ENCODE assay signal across 8 cellular contexts in the genomic region with DNA sequence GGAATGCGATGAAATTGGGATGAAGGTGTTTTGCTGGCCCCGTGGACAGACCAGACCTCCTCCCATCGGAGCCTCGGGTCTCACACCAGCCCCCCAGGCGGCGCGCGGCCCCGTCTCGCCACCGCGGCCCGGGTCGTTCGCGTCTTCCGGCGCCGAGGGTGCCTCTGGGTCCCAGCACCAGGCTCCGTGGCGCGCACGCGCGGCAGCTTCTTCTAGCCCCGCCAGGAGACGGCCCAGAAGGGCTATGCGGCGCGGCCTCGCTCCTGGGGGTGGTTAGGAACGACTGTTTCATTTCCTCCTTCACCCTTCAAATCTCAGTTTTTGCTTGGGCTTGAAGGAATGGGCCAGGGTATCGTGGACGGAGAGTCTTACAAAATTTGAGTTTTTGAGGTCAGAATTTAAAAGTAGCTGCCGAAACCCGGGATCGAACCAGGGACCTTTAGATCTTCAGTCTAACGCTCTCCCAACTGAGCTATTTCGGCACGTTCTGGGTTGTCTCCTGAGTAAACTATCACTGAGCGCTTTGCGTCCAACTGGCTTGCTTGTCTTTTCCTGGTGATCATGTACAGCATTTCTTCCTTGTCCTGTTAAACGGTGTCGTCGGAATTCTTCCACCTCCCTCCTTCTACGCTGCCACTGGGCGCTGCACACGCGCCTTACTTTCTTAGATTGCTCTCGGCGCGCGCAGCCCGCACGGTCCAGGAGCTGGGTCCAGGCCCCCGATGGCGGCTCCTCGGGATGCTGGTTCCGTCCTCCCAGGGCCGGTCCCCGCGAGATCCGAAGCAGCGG. TPM values are rescaled to one million over a fixed set of nuclear protein-coding genes. Genes with fewer than 3 reads are reported as not detected.
A peak's percentile ranks its signal among the peaks of the same experiment; 100 is the strongest.
DNase-seq lines count a peak whose midpoint lies in the region; ATAC-seq, FAIRE-seq and TF ChIP-seq lines count a peak whose summit lies in the region.

No MANE protein-coding gene starts in this region.

- no peaks in the 10 kb centered on the region for H3K79me2 ChIP-seq in HepG2 (ENCODE audit: insufficient read depth, low read length)

- peak overlapping the region; percentile 79 for H2AFZ ChIP-seq in HepG2 (ENCODE audit: low read length)

- peak; percentile 84 for FAIRE-seq in HepG2 (lab: Jason Lieb, UNC)

- H3K36me3 ChIP-seq in BLaER1 (no peaks in the 10 kb centered on the region), HepG2 (replicated peaks in 1 of 2; ENCODE audit: control insufficient read depth in 1 of 2, insufficient read depth in 2 of 2, low read length in 2 of 2) (no peaks in the 10 kb centered on the region)

- no peak; the same call in 1 of the 2 replicates for TF ChIP-seq RAD21 in HepG2 (CRISPR knock-in tag; IDR thresholded peaks at IDR 0.05)

- no peaks in the 10 kb centered on the region for H3K27me3 ChIP-seq in BLaER1
- H3K27me3 ChIP-seq in HepG2 (ENCODE audit: control insufficient read depth in 1 of 2, insufficient read depth in 2 of 2, low read length in 2 of 2), result no peaks in the 10 kb centered on the region

- ATAC-seq in GM19324 (IDR thresholded peaks at IDR 0.05; ENCODE audit: low FRiP score, unreplicated experiment) (peak; percentile 96), HG03469 (IDR thresholded peaks at IDR 0.05; ENCODE audit: unreplicated experiment) (peak; percentile 89), HepG2 (peak; percentile 90)

- 0 out of 2 replicates have a peak, but pooled peaks have one; percentile 2 for TF ChIP-seq CTCF in HepG2 (CRISPR knock-in tag; IDR thresholded peaks at IDR 0.05)

- H3K27ac ChIP-seq in BLaER1 (peak overlapping the region; percentile 89), HepG2 (ENCODE audit: extremely low read length, insufficient read depth, low read length) (peak overlapping the region; percentile 74)

- CTCF ChIA-PET in HepG2 (lab: Yijun Ruan, JAX; ENCODE audit: low intra/inter-chr PET ratio, low total read pairs), result no interaction called here

- peak overlapping the region; percentile 79 for H3K4me2 ChIP-seq in BLaER1
- peak overlapping the region; percentile 93 for H3K4me2 ChIP-seq in HepG2 (ENCODE audit: low read depth, low read length)

- 2% methylated on average over 44 of the region's 64 CpGs for WGBS in HepG2 (ENCODE audit: low lambda C conversion rate)

- H3K4me1 ChIP-seq in BLaER1 (peaks cover 15% of the 10 kb centered on the region), HepG2 (ENCODE audit: insufficient read depth, low read length) (peaks cover 33% of the 10 kb centered on the region)

- no peaks in the 10 kb centered on the region for H4K20me1 ChIP-seq in BLaER1
- H4K20me1 ChIP-seq in HepG2 (ENCODE audit: insufficient read depth, low read length), result no peaks in the 10 kb centered on the region

- intact Hi-C loops in HepG2 (cut with micrococcal nuclease; ENCODE audit: unreplicated experiment), result loop anchor here (1.0 to 5.0 kb wide), 2 partner anchors 47 to 112 kb away; partner anchors contain the start of gene TGDS

- POLR2A ChIA-PET in HepG2 (lab: Yijun Ruan, JAX), result interaction anchor here (1.1 to 2.4 kb wide), 3 partner anchors 47 to 586 kb away, joined by 3 to 22 read pairs (median 5); partner anchors contain the start of gene TGDS

- peak overlapping the region; percentile 76 for H3K4me3 ChIP-seq in BLaER1
- H3K4me3 ChIP-seq in HepG2 (replicated peaks in 1 of 3; ENCODE audit: insufficient read depth in 1 of 3, low read depth in 2 of 3, low read length in 3 of 3), result peak overlapping the region; percentile 72 to 92 (median 83)

- H3K9ac ChIP-seq in BLaER1, result peak overlapping the region; percentile 85
- peak overlapping the region; percentile 72 for H3K9ac ChIP-seq in HepG2 (ENCODE audit: insufficient read depth, low read depth, low read length)

- peak in 1 of 2 experiments; percentile 68; a peak in 2 of 4 replicates for TF ChIP-seq POLR2A in HepG2 (IDR thresholded peaks at IDR 0.05; ENCODE audit: insufficient read depth in 1 of 2, low read depth in 2 of 2, low read length in 2 of 2)

- in situ Hi-C loops in HepG2 (cut with HindIII; ENCODE audit: extremely low pct_ligation_motif_present, low pct_unique_long_range_greater_than_20kb), result no loop called here

- BruUV-seq in HepG2 (replicated peaks; lab: Mats Ljungman, UMichigan), result no TSS peak

- H3K9me3 ChIP-seq in BLaER1, result no peaks in the 10 kb centered on the region
- H3K9me3 ChIP-seq in HepG2 (ENCODE audit: low read length), result 0 out of 2 replicates have a peak, but pooled peaks cover 7% of the 10 kb centered on the region

- DNase-seq in NCI-H69 (lab: John Stamatoyannopoulos, UW), result peak; percentile 99
- DNase-seq in activated CD4-positive, alpha-beta T cell treated with anti-CD3 and anti-CD28 coated beads, Interleukin-2, amount 50 U/mL, for 24 hours (ENCODE audit: low read depth in 1 of 2, low spot score in 1 of 2), result peak; percentile 92 to 95
- peak; percentile 93 for DNase-seq in dermis blood vessel endothelial cell
- peak; percentile 81 for DNase-seq in HepG2 (ENCODE audit: low spot score)
- peak; percentile 90 to 91 for DNase-seq in stimulated activated CD4-positive, alpha-beta T cell treated with anti-CD3 and anti-CD28 coated beads, Interleukin-2, amount 100 ng/mL, for 48 hours

- no peak for TF ChIP-seq EP300 in HepG2 (IDR thresholded peaks at IDR 0.05; ENCODE audit: low read depth in 2 of 2, low read length in 2 of 2)
- TF ChIP-seq EP300 in HepG2 (CRISPR knock-in tag; IDR thresholded peaks at IDR 0.05; ENCODE audit: borderline replicate concordance), result no peak

TF ChIP-seq in HepG2, 621 proteins besides CTCF, POLR2A, EP300 and RAD21 (continues in another document):
- TF ChIP-seq SRSF1 (optimal IDR thresholded peaks at IDR 0.05; ENCODE audit: low read depth, low read length), result peak; percentile 52
- TF ChIP-seq ZBTB20 (CRISPR knock-in tag; IDR thresholded peaks at IDR 0.05; ENCODE audit: borderline replicate concordance, low read depth), result peak; percentile 41; the same call in 1 of the 2 replicates
- TF ChIP-seq THAP7 (CRISPR knock-in tag; IDR thresholded peaks at IDR 0.05), result no peak
- 0 out of 2 replicates have a peak, but pooled peaks have one; percentile 54 for TF ChIP-seq MED13 (CRISPR knock-in tag; IDR thresholded peaks at IDR 0.05)
- no peak for TF ChIP-seq ZNF253 (CRISPR knock-in tag; IDR thresholded peaks at IDR 0.05; ENCODE audit: borderline replicate concordance)

RNA-seq across cellular contexts. Expression of gene TGDS, which starts 46.5 kb away (rescaled TPM):
- total RNA-seq in dermis blood vessel endothelial cell (13.1 and 15.0 TPM in 2 replicates), HepG2 (2016; rRNA removed; fragmentation: Illumina TruSeq; extraction: Trizol) (17.9 and 25.0 TPM in 2 replicates)
- 3.1 and 3.5 TPM in 2 replicates for total RNA-seq in HepG2 (2016; cell fraction: cytosol; rRNA removed; fragmentation: Illumina TruSeq; extraction: Trizol; ENCODE audit: low read depth)
- 18.9 and 24.5 TPM in 2 replicates for total RNA-seq in HepG2 (2016; cell fraction: insoluble cytoplasmic fraction; rRNA removed; fragmentation: Illumina TruSeq; extraction: Trizol)
- total RNA-seq in HepG2 (2016; cell fraction: membrane; rRNA removed; fragmentation: Illumina TruSeq; extraction: Trizol), result 9.0 and 9.3 TPM in 2 replicates
- 15.1 and 17.3 TPM in 2 replicates for total RNA-seq in HepG2 (2016; cell fraction: nucleus; rRNA removed; fragmentation: Illumina TruSeq; extraction: Trizol)
- 11.8 and 15.5 TPM in 2 replicates for polyA plus RNA-seq in HepG2 (2011; rRNA removed)
- 6.1 and 9.6 TPM in 2 replicates for polyA plus RNA-seq in HepG2 (2011; cell fraction: cytosol; rRNA removed)
- 5.9 and 6.6 TPM in 2 replicates for polyA plus RNA-seq in HepG2 (2011; cell fraction: nucleus; rRNA removed)
- 8.9 and 12.5 TPM in 2 replicates for polyA plus RNA-seq in HepG2 (2012)
- 1.9 and 2.0 TPM in 2 replicates for polyA plus RNA-seq in HepG2 (2016; cell fraction: cytosol; fragmentation: Illumina TruSeq; extraction: Trizol; ENCODE audit: low read depth)
- 21.1 and 21.3 TPM in 2 replicates for polyA plus RNA-seq in HepG2 (2016; cell fraction: insoluble cytoplasmic fraction; fragmentation: Illumina TruSeq; extraction: Trizol; ENCODE audit: low read depth)
- polyA plus RNA-seq in HepG2 (2016; cell fraction: membrane; fragmentation: Illumina TruSeq; extraction: Trizol; ENCODE audit: low read depth), result 5.1 and 5.5 TPM in 2 replicates
- 20.2 and 23.5 TPM in 2 replicates for polyA plus RNA-seq in HepG2 (2016; cell fraction: nucleus; fragmentation: Illumina TruSeq; extraction: Trizol; ENCODE audit: insufficient read depth, low read depth)
- 4.5 and 4.8 TPM in 2 replicates for polyA minus RNA-seq in HepG2 (2011; rRNA and poly(A)+ RNA removed; ENCODE audit: low replicate concordance)
- polyA minus RNA-seq in HepG2 (2011; cell fraction: cytosol; rRNA and poly(A)+ RNA removed), result 7.3 and 8.0 TPM in 2 replicates
- polyA minus RNA-seq in HepG2 (2011; cell fraction: nucleus; rRNA and poly(A)+ RNA removed), result 19.0 and 21.1 TPM in 2 replicates

RNA-seq across cellular contexts. Expression of gene GPR180, which starts 52.2 kb away (rescaled TPM):
- total RNA-seq in dermis blood vessel endothelial cell (10.9 and 13.4 TPM in 2 replicates), HepG2 (2016; rRNA removed; fragmentation: Illumina TruSeq; extraction: Trizol) (not detected in 2 replicates)
- total RNA-seq in HepG2 (2016; cell fraction: cytosol; rRNA removed; fragmentation: Illumina TruSeq; extraction: Trizol; ENCODE audit: low read depth), result not detected in 2 replicates
- total RNA-seq in HepG2 (2016; cell fraction: insoluble cytoplasmic fraction; rRNA removed; fragmentation: Illumina TruSeq; extraction: Trizol), result under 0.01 TPM in 1 of 2 replicates, not detected in the other
- 0.03 TPM in 2 replicates for total RNA-seq in HepG2 (2016; cell fraction: membrane; rRNA removed; fragmentation: Illumina TruSeq; extraction: Trizol)
- total RNA-seq in HepG2 (2016; cell fraction: nucleus; rRNA removed; fragmentation: Illumina TruSeq; extraction: Trizol), result not detected in 2 replicates
- not detected in 2 replicates for polyA plus RNA-seq in HepG2 (2011; rRNA removed)
- polyA plus RNA-seq in HepG2 (2011; cell fraction: cytosol; rRNA removed), result not detected in 2 replicates
- not detected in 2 replicates for polyA plus RNA-seq in HepG2 (2011; cell fraction: nucleus; rRNA removed)
- 0.01 TPM in 2 replicates for polyA plus RNA-seq in HepG2 (2012)
- not detected in 2 replicates for polyA plus RNA-seq in HepG2 (2016; cell fraction: cytosol; fragmentation: Illumina TruSeq; extraction: Trizol; ENCODE audit: low read depth)
- polyA plus RNA-seq in HepG2 (2016; cell fraction: insoluble cytoplasmic fraction; fragmentation: Illumina TruSeq; extraction: Trizol; ENCODE audit: low read depth), result not detected in 2 replicates
- polyA plus RNA-seq in HepG2 (2016; cell fraction: membrane; fragmentation: Illumina TruSeq; extraction: Trizol; ENCODE audit: low read depth), result not detected in 2 replicates
- not detected in 2 replicates for polyA plus RNA-seq in HepG2 (2016; cell fraction: nucleus; fragmentation: Illumina TruSeq; extraction: Trizol; ENCODE audit: insufficient read depth, low read depth)
- 4.1 TPM in 1 of 2 replicates, not detected in the other for polyA minus RNA-seq in HepG2 (2011; rRNA and poly(A)+ RNA removed; ENCODE audit: low replicate concordance)
- not detected in 2 replicates for polyA minus RNA-seq in HepG2 (2011; cell fraction: cytosol; rRNA and poly(A)+ RNA removed)
- polyA minus RNA-seq in HepG2 (2011; cell fraction: nucleus; rRNA and poly(A)+ RNA removed), result under 0.01 TPM in 1 of 2 replicates, not detected in the other

Comparison
In these comparisons a context has a peak if more than half of its experiments do, and no peak if none do; other contexts are left out.
1. Peak in every context shown above with its lines: DNase-seq, ATAC-seq, H3K4me3 ChIP-seq and H3K27ac ChIP-seq.
2. RNA of gene GPR180, which starts 52.2 kb away (total RNA-seq): 10.9 to 13.4 TPM in dermis blood vessel endothelial cell; under 0.01 to 0.03 TPM in HepG2; every median in the first group is over 10 times any median in the second.